In genomic region chr11:12685229-12685628, GRCh38 we compare ENCODE assay signal across 21 cellular contexts. TPM values are rescaled to one million over a fixed set of nuclear protein-coding genes. Genes with fewer than 3 reads are reported as not detected.
DNase-seq lines count a peak whose midpoint lies in the region; ATAC-seq and TF ChIP-seq lines count a peak whose summit lies in the region.
"Had no signal": no experiment of that assay in that cellular context is flagged by ENCODE, and none has a peak within 500 bp of the region (broad histone marks: within the 10 kb centered on the region; RNA-seq: fewer than 3 reads in every experiment).

No MANE protein-coding gene starts in this region.

- H3K4me3 ChIP-seq in breast epithelium (no peak overlapping the region), HAP-1 (no peak overlapping the region)
- H3K4me3 ChIP-seq in naive thymus-derived CD4-positive, alpha-beta T cell (ENCODE audit: low read length), result no peak overlapping the region
- H3K4me3 ChIP-seq: esophagus squamous epithelium, prostate gland had no signal

- H3K9me3 ChIP-seq in breast epithelium, result no peaks in the 10 kb centered on the region
- H3K9me3 ChIP-seq in HAP-1, result no peaks in the 10 kb centered on the region
- H3K9me3 ChIP-seq in naive thymus-derived CD4-positive, alpha-beta T cell (ENCODE audit: control insufficient read depth in 2 of 3, low read length in 3 of 3), result no peaks in the 10 kb centered on the region
- H3K9me3 ChIP-seq: BE2C, esophagus squamous epithelium, prostate gland had no signal

- H3K4me1 Mint-ChIP-seq in MCF 10A (ENCODE audit: insufficient read depth, unreplicated experiment) (peaks cover 76% of the 10 kb centered on the region), osteocyte (ENCODE audit: unreplicated experiment) (peaks cover 95% of the 10 kb centered on the region)
- H3K4me1 Mint-ChIP-seq in naive thymus-derived CD4-positive, alpha-beta T cell, result peaks cover 0 to 8% (median 8%) of the 10 kb centered on the region in 7 donors
- H3K4me1 Mint-ChIP-seq: central memory CD8-positive, alpha-beta T cell; natural killer cell had no signal

- H3K27ac Mint-ChIP-seq in MCF 10A (ENCODE audit: low read depth, unreplicated experiment) (peak overlapping the region; percentile 80), osteocyte (ENCODE audit: unreplicated experiment) (peak overlapping the region; percentile 87)
- no peak overlapping the region for H3K27ac Mint-ChIP-seq in naive thymus-derived CD4-positive, alpha-beta T cell
- H3K27ac Mint-ChIP-seq: natural killer cell; T-helper 1 cell treated with Interleukin-12 subunit alpha and Interleukin-12 subunit beta and Interleukin-4 antibody, amounts not matched to agents 30 μg/mL and 1 μg/mL, for 36 hours had no signal

- H3K9me3 Mint-ChIP-seq in MCF 10A (ENCODE audit: unreplicated experiment) (no peaks in the 10 kb centered on the region), osteocyte (ENCODE audit: unreplicated experiment) (no peaks in the 10 kb centered on the region)
- peaks cover 0 to 7% (median 0%) of the 10 kb centered on the region in 11 donors for H3K9me3 Mint-ChIP-seq in naive thymus-derived CD4-positive, alpha-beta T cell
- H3K9me3 Mint-ChIP-seq: central memory CD8-positive, alpha-beta T cell; T-helper 1 cell treated with Interleukin-12 subunit alpha and Interleukin-12 subunit beta and Interleukin-4 antibody, amounts not matched to agents 30 μg/mL and 1 μg/mL, for 36 hours had no signal

- CTCF ChIA-PET in MCF 10A (lab: Yijun Ruan, JAX), result interaction anchor here (1.0 to 1.1 kb wide), 3 partner anchors 21 to 704 kb away, joined by 3 read pairs; no protein-coding TSS in a partner anchor
- CTCF ChIA-PET in naive thymus-derived CD4-positive, alpha-beta T cell (lab: Charles Lee), result no interaction called here

- H3K4me1 ChIP-seq in breast epithelium, result peaks cover 0 to 14% of the 10 kb centered on the region in 2 donors
- peaks cover 42% of the 10 kb centered on the region for H3K4me1 ChIP-seq in HAP-1
- peaks cover 0 to 4% of the 10 kb centered on the region in 2 donors for H3K4me1 ChIP-seq in naive thymus-derived CD4-positive, alpha-beta T cell (ENCODE audit: control insufficient read depth in 2 of 2, insufficient read depth in 2 of 2, low read length in 2 of 2)
- H3K4me1 ChIP-seq: prostate gland had no signal

- in situ Hi-C loops in HAP-1 (cut with MboI; ENCODE audit: low sequenced_read_pairs), result loop anchor here (25.0 kb wide), 1 partner anchor 202 kb away; no protein-coding TSS in a partner anchor

- H3K4me3 Mint-ChIP-seq in MCF 10A (ENCODE audit: unreplicated experiment), result no peak overlapping the region
- H3K4me3 Mint-ChIP-seq in osteocyte (ENCODE audit: unreplicated experiment), result no peak overlapping the region
- H3K4me3 Mint-ChIP-seq in naive thymus-derived CD4-positive, alpha-beta T cell, result no peak overlapping the region
- H3K4me3 Mint-ChIP-seq: central memory CD8-positive, alpha-beta T cell; natural killer cell; T-helper 1 cell treated with Interleukin-12 subunit alpha and Interleukin-12 subunit beta and Interleukin-4 antibody, amounts not matched to agents 30 μg/mL and 1 μg/mL, for 36 hours had no signal

- DNase-seq in MCF 10A (ENCODE audit: unreplicated experiment) (no peak), breast epithelium (ENCODE audit: low spot score in 2 of 2) (no peak), epithelial cell of prostate (ENCODE audit: low read depth, low spot score) (no peak), osteocyte (ENCODE audit: extremely low spot score, unreplicated experiment) (no peak), HAP-1 (ENCODE audit: low spot score in 2 of 2) (no peak), substantia nigra (lab: John Stamatoyannopoulos, UW) (no peak)
- no peak for DNase-seq in naive thymus-derived CD4-positive, alpha-beta T cell
- DNase-seq in activated CD4-positive, alpha-beta T cell treated with anti-CD3 and anti-CD28 coated beads for 4 hours, result no peak
- DNase-seq: 8988T; activated CD4-positive, alpha-beta T cell treated with anti-CD3 and anti-CD28 coated beads, Interleukin-2, amount 50 U/mL, for 4 hours; activated gamma-delta T cell; BE2C; esophagus squamous epithelium; islet precursor cell; natural killer cell; NCI-H1105 treated with DMSO at 0.1 percent for 48 hours; NCI-H2107; Right ventricle myocardium superior had no signal

- TF ChIP-seq POLR2A in breast epithelium (IDR thresholded peaks at IDR 0.05), result no peak

- no peak for ATAC-seq in naive thymus-derived CD4-positive, alpha-beta T cell
- ATAC-seq: natural killer cell had no signal

- POLR2A ChIA-PET in MCF 10A (lab: Yijun Ruan, JAX), result interaction anchor here (0.9 to 2.9 kb wide), 8 partner anchors 8 to 355 kb away, joined by 3 to 42 read pairs (median 4); no protein-coding TSS in a partner anchor
- POLR2A ChIA-PET in naive thymus-derived CD4-positive, alpha-beta T cell (lab: Charles Lee), result no interaction called here

- intact Hi-C loops in MCF 10A (cut with micrococcal nuclease) (no loop called here), breast epithelium (cut with DNase I; ENCODE audit: low total_unique reads) (no loop called here)
- intact Hi-C loops in naive thymus-derived CD4-positive, alpha-beta T cell (cut with micrococcal nuclease), result no loop called here

- H3K36me3 ChIP-seq in breast epithelium, result no peaks in the 10 kb centered on the region
- H3K36me3 ChIP-seq in HAP-1 (replicated peaks), result peaks cover 6% of the 10 kb centered on the region; the same call in 1 of the 2 replicates
- no peaks in the 10 kb centered on the region for H3K36me3 ChIP-seq in naive thymus-derived CD4-positive, alpha-beta T cell (ENCODE audit: control insufficient read depth in 2 of 3, insufficient read depth in 3 of 3, low read length in 3 of 3)
- H3K36me3 ChIP-seq: esophagus squamous epithelium, prostate gland had no signal

- H3K27me3 Mint-ChIP-seq in MCF 10A (ENCODE audit: insufficient read depth, unreplicated experiment) (no peaks in the 10 kb centered on the region), osteocyte (ENCODE audit: unreplicated experiment) (no peaks in the 10 kb centered on the region)
- peaks cover 71 to 91% (median 84%) of the 10 kb centered on the region in 5 donors for H3K27me3 Mint-ChIP-seq in naive thymus-derived CD4-positive, alpha-beta T cell

- peaks cover 55% of the 10 kb centered on the region for H3K36me3 Mint-ChIP-seq in MCF 10A (ENCODE audit: insufficient read depth, unreplicated experiment)
- H3K36me3 Mint-ChIP-seq in osteocyte (ENCODE audit: unreplicated experiment), result peaks cover 6% of the 10 kb centered on the region
- peaks cover 0 to 12% (median 0%) of the 10 kb centered on the region in 5 donors for H3K36me3 Mint-ChIP-seq in naive thymus-derived CD4-positive, alpha-beta T cell
- H3K36me3 Mint-ChIP-seq: natural killer cell had no signal

- no TSS peak for BruUV-seq in MCF 10A (replicated peaks; lab: Mats Ljungman, UMichigan)

- H3K27ac ChIP-seq in breast epithelium (peak overlapping the region in 1 of 2 donors; percentile 55), epithelial cell of prostate (peak overlapping the region; percentile 69), substantia nigra (ENCODE audit: low read depth, low read length, poor library complexity, severe bottlenecking) (no peak overlapping the region)
- no peak overlapping the region for H3K27ac ChIP-seq in naive thymus-derived CD4-positive, alpha-beta T cell (ENCODE audit: low read depth, low read length)
- H3K27ac ChIP-seq: prostate gland had no signal

- H3K27me3 ChIP-seq in breast epithelium (no peaks in the 10 kb centered on the region), HAP-1 (ENCODE audit: low read depth) (no peaks in the 10 kb centered on the region)
- H3K27me3 ChIP-seq in naive thymus-derived CD4-positive, alpha-beta T cell (ENCODE audit: control insufficient read depth in 2 of 2, insufficient read depth in 2 of 2, low read length in 2 of 2), result peaks cover 0 to 3% of the 10 kb centered on the region in 2 donors
- H3K27me3 ChIP-seq: BE2C, esophagus squamous epithelium had no signal

- TF ChIP-seq CTCF in MCF 10A (IDR thresholded peaks at IDR 0.05; ENCODE audit: unreplicated experiment), result no peak
- no peak for TF ChIP-seq CTCF in breast epithelium (IDR thresholded peaks at IDR 0.05)
- no peak for TF ChIP-seq CTCF in osteocyte (IDR thresholded peaks at IDR 0.05)

RNA-seq across cellular contexts. Expression of gene TEAD1, which starts 11.0 kb away (rescaled TPM):
- total RNA-seq in MCF 10A (2022), result 91.0 and 123 TPM in 2 replicates
- total RNA-seq in breast epithelium, result 100 to 1,000 TPM in 1 of 3 donors, 10 to 100 TPM in 2; 67.8 to 110 (median 80.1) TPM
- total RNA-seq in osteocyte, result 152 and 154 TPM in 2 replicates
- under 1 TPM in 2 of 5 experiments, not detected in 3; 0.07 to 0.22 TPM for total RNA-seq in naive thymus-derived CD4-positive, alpha-beta T cell
- under 1 TPM in 1 of 2 donors, not detected in 1; 0.02 TPM for polyA plus RNA-seq in naive thymus-derived CD4-positive, alpha-beta T cell
- total RNA-seq: natural killer cell had no signal

Comparison
In these comparisons a context has a peak if more than half of its experiments do, and no peak if none do; other contexts are left out.
1. H3K27ac Mint-ChIP-seq: peak in MCF 10A (single experiment) and osteocyte (single experiment); none in naive thymus-derived CD4-positive, alpha-beta T cell (0 of 9).
2. RNA of gene TEAD1, which starts 11.0 kb away (total RNA-seq): 152 to 154 TPM in osteocyte, 91.0 to 123 TPM in MCF 10A and 67.8 to 110 TPM in breast epithelium; 0.07 to 0.22 TPM in naive thymus-derived CD4-positive, alpha-beta T cell; every median in the first group is over 10 times any median in the second.